26 cellular contexts compared by ENCODE assay signal in the genomic region with DNA sequence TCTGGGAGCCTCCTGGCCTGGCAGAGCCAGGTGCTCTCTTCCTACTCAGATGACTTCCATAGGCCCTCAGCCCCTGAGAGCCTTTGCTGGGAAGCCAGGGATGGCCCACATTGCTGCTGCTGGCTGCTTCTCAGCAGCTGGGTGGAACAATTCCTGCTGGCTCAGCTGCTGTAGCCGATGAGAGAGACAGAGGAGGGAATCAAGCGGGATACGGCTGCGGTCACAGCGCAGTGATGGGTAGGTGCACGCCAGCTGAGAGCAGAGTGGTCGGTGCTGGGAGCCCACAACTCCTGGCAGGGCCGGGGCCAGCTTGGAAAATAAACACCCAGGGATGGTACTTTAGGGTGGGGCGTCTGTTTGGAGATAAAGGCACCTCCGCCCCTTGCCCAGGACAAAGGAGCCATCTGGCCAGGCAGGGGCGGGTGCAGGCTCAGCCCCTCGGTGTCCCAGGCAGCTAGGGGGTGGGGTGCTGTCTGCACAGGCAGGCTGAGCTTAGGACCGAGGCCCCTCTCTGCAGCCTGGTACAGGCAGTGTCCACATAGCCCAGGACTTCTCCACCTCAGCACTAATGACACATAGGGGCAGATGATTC.
A peak's percentile ranks its signal among the peaks of the same experiment; 100 is the strongest.
DNase-seq lines count a peak whose midpoint lies in the region; ATAC-seq, FAIRE-seq and TF ChIP-seq lines count a peak whose summit lies in the region.
"Had no signal": no experiment of that assay in that cellular context is flagged by ENCODE, and none has a peak within 500 bp of the region (broad histone marks: within the 10 kb centered on the region; RNA-seq: fewer than 3 reads in every experiment).

No MANE protein-coding gene starts in this region.

- peak overlapping the region; percentile 76 for H2AK5ac ChIP-seq in mesenchymal stem cell (ENCODE audit: low read length, severe bottlenecking)

- H2AFZ ChIP-seq in mesenchymal stem cell (ENCODE audit: low read depth, low read length), result no peak overlapping the region

- peak overlapping the region; percentile 24 to 97 for H3K18ac ChIP-seq in mesenchymal stem cell (ENCODE audit: low read depth in 1 of 2, low read length in 2 of 2)

- H3K23ac ChIP-seq in mesenchymal stem cell (ENCODE audit: low read length in 2 of 2), result no peak overlapping the region

- peak overlapping the region; percentile 59 for H4K91ac ChIP-seq in mesenchymal stem cell (ENCODE audit: low read length)

- peak overlapping the region; percentile 61 to 75 for H3K4ac ChIP-seq in mesenchymal stem cell (ENCODE audit: low read depth in 1 of 2, low read length in 2 of 2)

- H2BK15ac ChIP-seq in mesenchymal stem cell (ENCODE audit: low read depth, poor library complexity, severe bottlenecking), result no peak overlapping the region

- H3K27me3 ChIP-seq in left ventricle myocardium inferior (ENCODE audit: low read depth) (peaks cover 93% of the 10 kb centered on the region), mesenchymal stem cell (ENCODE audit: control insufficient read depth in 1 of 2, insufficient read depth in 1 of 2, low read length in 2 of 2) (peaks cover 0 to 47% of the 10 kb centered on the region in 2 experiments)
- H3K27me3 ChIP-seq: ascending aorta had no signal

- TF ChIP-seq CTCF in left ventricle myocardium inferior (IDR thresholded peaks at IDR 0.05; ENCODE audit: borderline replicate concordance), result no peak

- peak overlapping the region; percentile 56 to 97 for H2BK12ac ChIP-seq in mesenchymal stem cell (ENCODE audit: low read length in 2 of 2)

- H3K4me3 ChIP-seq in left ventricle myocardium inferior, result no peak overlapping the region
- no peak overlapping the region for H3K4me3 ChIP-seq in mesenchymal stem cell (ENCODE audit: insufficient read depth in 1 of 2, low read depth in 1 of 2, low read length in 2 of 2)
- H3K4me3 ChIP-seq: ascending aorta, spleen, thoracic aorta had no signal

- H3K27ac ChIP-seq in left ventricle myocardium inferior (replicated peaks), result no peak overlapping the region
- H3K27ac ChIP-seq in mesenchymal stem cell (ENCODE audit: low read length, poor library complexity, severe bottlenecking), result no peak overlapping the region
- H3K27ac ChIP-seq: ascending aorta, C4-2B, spleen, thoracic aorta had no signal

- 80% methylated on average over 13 of the region's 13 CpGs for WGBS in mesenchymal stem cell

- no peak overlapping the region for H2BK5ac ChIP-seq in mesenchymal stem cell (ENCODE audit: low read depth, low read length, poor library complexity, severe bottlenecking)

- H3K9ac ChIP-seq in mesenchymal stem cell (ENCODE audit: low read length), result no peak overlapping the region

- no peak for ATAC-seq in GM21723 (IDR thresholded peaks at IDR 0.05; ENCODE audit: unreplicated experiment)
- ATAC-seq in HG02610 (IDR thresholded peaks at IDR 0.05; ENCODE audit: unreplicated experiment), result no peak
- ATAC-seq: activated naive CD4-positive, alpha-beta T cell treated with anti-CD3 and anti-CD28 coated beads, Interleukin-2, amount 50 U/mL, for 72 hours; activated T-helper 17 cell treated with anti-CD3 and anti-CD28 coated beads, Interleukin-2, amount 50 U/mL, for 72 hours; stimulated activated naive B cell treated with anti-CD40 and anti-IgM and Interleukin-4, amounts not matched to agents 10 μg/mL and 1 μg/mL and 100 μg/mL, for 72 hours had no signal

- H3K36me3 ChIP-seq in left ventricle myocardium inferior, result no peaks in the 10 kb centered on the region
- no peaks in the 10 kb centered on the region for H3K36me3 ChIP-seq in mesenchymal stem cell (ENCODE audit: control insufficient read depth in 1 of 2, insufficient read depth in 2 of 2, low read depth in 1 of 2, low read length in 2 of 2)
- H3K36me3 ChIP-seq: ascending aorta, spleen, thoracic aorta had no signal

- H4K8ac ChIP-seq in mesenchymal stem cell (ENCODE audit: low read length), result no peak overlapping the region

- FAIRE-seq in urothelium cell line (lab: Jason Lieb, UNC), result peak; percentile 99
- no peak for FAIRE-seq in GM19239 (lab: Jason Lieb, UNC)
- FAIRE-seq: D721Med had no signal

- H3K9me3 ChIP-seq in left ventricle myocardium inferior (replicated peaks) (peaks cover 13% of the 10 kb centered on the region), mesenchymal stem cell (ENCODE audit: control insufficient read depth, low read length) (peaks cover 12% of the 10 kb centered on the region)
- H3K9me3 ChIP-seq: ascending aorta had no signal

- peak overlapping the region in 1 of 2 experiments; percentile 68 for H3K14ac ChIP-seq in mesenchymal stem cell (ENCODE audit: low read length in 2 of 2)

- peak overlapping the region; percentile 11 for H2BK120ac ChIP-seq in mesenchymal stem cell (ENCODE audit: low read depth, low read length)

- intact Hi-C loops in left ventricle myocardium inferior (cut with micrococcal nuclease), result no loop called here
- intact Hi-C loops in cardiac septum (cut with DNase I), result no loop called here

- peak; percentile 22 for DNase-seq in left ventricle myocardium inferior
- DNase-seq in cardiac septum (ENCODE audit: low spot score), result no peak
- DNase-seq in RPMI7951 (ENCODE audit: low read depth), result peak; percentile 50
- no peak for DNase-seq in mesenchymal stem cell
- no peak for DNase-seq in urothelium cell line (ENCODE audit: low spot score)
- no peak for DNase-seq in GM19239 (ENCODE audit: insufficient read length, low spot score)
- DNase-seq: activated CD4-positive, alpha-beta T cell treated with anti-CD3 and anti-CD28 coated beads, Interleukin-2, amount 10 ng/mL, durations not matched to agents 7 days and 5 days; cerebellar nuclear complex; HFFc6; KG1; MM.1S; NCI-H1417; NCI-H69; occipital lobe; spleen; stimulated activated CD4-positive, alpha-beta T cell treated with anti-CD3 and anti-CD28 coated beads, Interleukin-4, amount 100 ng/mL, for 1 hour; stimulated activated naive B cell treated with anti-CD40 and anti-IgM and Interleukin-4, amounts not matched to agents 10 μg/mL and 1 μg/mL and 100 μg/mL, for 72 hours; T-helper 9 cell had no signal

- H3K79me1 ChIP-seq in mesenchymal stem cell (replicated peaks; ENCODE audit: low read length, poor library complexity, severe bottlenecking), result no peaks in the 10 kb centered on the region

- no peak overlapping the region for H3K4me2 ChIP-seq in mesenchymal stem cell (ENCODE audit: low read length, poor library complexity, severe bottlenecking)

- no peaks in the 10 kb centered on the region for H3K4me1 ChIP-seq in left ventricle myocardium inferior
- H3K4me1 ChIP-seq in mesenchymal stem cell (ENCODE audit: control insufficient read depth, insufficient read depth, low read depth, low read length), result peaks cover 30% of the 10 kb centered on the region

Comparison
In these comparisons a context has a peak if more than half of its experiments do, and no peak if none do; other contexts are left out.
1. DNase-seq: peak in left ventricle myocardium inferior (single experiment) and RPMI7951 (single experiment); none in cardiac septum (single experiment), mesenchymal stem cell (single experiment), urothelium cell line (single experiment) and GM19239 (single experiment).